In the genomic region with DNA sequence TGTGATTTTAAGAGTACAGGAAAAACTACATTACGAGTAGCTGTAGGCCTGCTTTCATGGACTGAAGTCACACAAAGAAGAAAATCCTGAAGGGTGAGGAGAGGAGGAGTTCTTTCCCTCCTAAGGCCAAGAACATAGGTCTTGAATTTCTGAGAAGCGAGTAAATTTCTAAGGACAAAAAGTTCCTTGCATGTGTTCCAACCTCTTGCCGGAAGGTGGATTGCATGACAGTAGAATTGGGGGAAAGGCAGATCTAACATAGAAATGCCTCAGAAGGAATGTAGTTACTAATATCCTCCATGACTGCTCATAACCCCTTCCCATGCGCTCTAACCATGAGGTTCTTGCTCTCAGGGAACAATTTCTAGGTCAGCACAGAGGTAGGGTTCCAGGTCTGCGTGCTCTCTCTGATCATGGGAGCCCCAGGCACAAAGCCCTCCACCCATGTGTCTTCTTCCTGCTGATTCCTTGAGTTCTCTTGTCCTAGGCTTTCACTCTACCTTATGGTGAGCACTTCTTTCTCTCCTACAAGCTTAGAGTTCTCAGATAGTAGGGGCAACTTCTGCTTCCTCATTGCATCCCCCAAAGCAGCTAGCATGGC, we compare ENCODE assay signal across 18 cellular contexts. TPM values are rescaled to one million over a fixed set of nuclear protein-coding genes. Genes with fewer than 3 reads are reported as not detected.
A peak's percentile ranks its signal among the peaks of the same experiment; 100 is the strongest.
DNase-seq lines count a peak whose midpoint lies in the region; ATAC-seq and TF ChIP-seq lines count a peak whose summit lies in the region.
"Had no signal": no experiment of that assay in that cellular context is flagged by ENCODE, and none has a peak within 500 bp of the region (broad histone marks: within the 10 kb centered on the region; RNA-seq: fewer than 3 reads in every experiment).

No MANE protein-coding gene starts in this region.

- peaks cover 3% of the 10 kb centered on the region for H3K9me3 Mint-ChIP-seq in activated CD4-positive, alpha-beta T cell treated with anti-CD3 and anti-CD28 coated beads, Interleukin-2, amount 10 ng/mL, durations not matched to agents 24 days and 14 days
- H3K9me3 Mint-ChIP-seq in CD8-positive, alpha-beta T cell, result no peaks in the 10 kb centered on the region
- peaks cover 1% of the 10 kb centered on the region for H3K9me3 Mint-ChIP-seq in activated CD8-positive, alpha-beta T cell treated with anti-CD3 and anti-CD28 coated beads for 36 hours
- H3K9me3 Mint-ChIP-seq in immature natural killer cell, result no peaks in the 10 kb centered on the region

- H3K4me1 Mint-ChIP-seq in activated CD4-positive, alpha-beta T cell treated with anti-CD3 and anti-CD28 coated beads, Interleukin-2, amount 10 ng/mL, durations not matched to agents 24 days and 14 days, result peaks cover 94% of the 10 kb centered on the region
- peaks cover 96% of the 10 kb centered on the region for H3K4me1 Mint-ChIP-seq in CD8-positive, alpha-beta T cell (ENCODE audit: low read depth)
- H3K4me1 Mint-ChIP-seq in activated CD8-positive, alpha-beta T cell treated with anti-CD3 and anti-CD28 coated beads for 36 hours (ENCODE audit: low read depth), result peaks cover 97% of the 10 kb centered on the region
- H3K4me1 Mint-ChIP-seq in immature natural killer cell, result peaks cover 96 to 100% of the 10 kb centered on the region in 2 donors

- H3K27ac ChIP-seq in CD8-positive, alpha-beta T cell (ENCODE audit: low read depth, low read length), result peak overlapping the region; percentile 42
- H3K27ac ChIP-seq: SJSA1 had no signal

- H3K9me3 ChIP-seq in CD8-positive, alpha-beta T cell (ENCODE audit: low read length), result no peaks in the 10 kb centered on the region
- H3K9me3 ChIP-seq: SJSA1 had no signal

- peaks cover 85% of the 10 kb centered on the region for H3K36me3 Mint-ChIP-seq in activated CD4-positive, alpha-beta T cell treated with anti-CD3 and anti-CD28 coated beads, Interleukin-2, amount 10 ng/mL, durations not matched to agents 24 days and 14 days (ENCODE audit: low read depth)
- H3K36me3 Mint-ChIP-seq in CD8-positive, alpha-beta T cell, result peaks cover 65% of the 10 kb centered on the region
- H3K36me3 Mint-ChIP-seq in activated CD8-positive, alpha-beta T cell treated with anti-CD3 and anti-CD28 coated beads for 36 hours (ENCODE audit: low read depth), result peaks cover 84% of the 10 kb centered on the region
- H3K36me3 Mint-ChIP-seq in immature natural killer cell, result peaks cover 37 to 58% (median 49%) of the 10 kb centered on the region in 3 donors

- peak; percentile 67 for DNase-seq in activated CD4-positive, alpha-beta T cell treated with anti-CD3 and anti-CD28 coated beads, Interleukin-2, amount 10 ng/mL, durations not matched to agents 24 days and 14 days
- no peak for DNase-seq in activated CD4-positive, alpha-beta T cell treated with anti-CD3 and anti-CD28 coated beads for 48 hours
- no peak for DNase-seq in CD8-positive, alpha-beta T cell
- DNase-seq in activated CD8-positive, alpha-beta T cell treated with anti-CD3 and anti-CD28 coated beads for 36 hours, result no peak
- no peak for DNase-seq in immature natural killer cell
- no peak for DNase-seq in NCI-H345 treated with DMSO at 0.1 percent for 48 hours (lab: John Stamatoyannopoulos, UW; ENCODE audit: unreplicated experiment)
- no peak for DNase-seq in NCI-H1436 (lab: John Stamatoyannopoulos, UW)
- DNase-seq in effector CD4-positive, alpha-beta T cell, result no peak
- DNase-seq: activated effector memory CD4-positive, alpha-beta T cell treated with Interleukin-2 at 50 U/mL for 16 hours; KBM-7; mesendoderm; NCI-H1092 treated with DMSO at 0.1 percent for 48 hours; NCI-H82; nephron progenitor cell; small intestine; T1000 had no signal

- H3K4me1 ChIP-seq in CD8-positive, alpha-beta T cell (ENCODE audit: insufficient read depth, low read length), result peaks cover 98% of the 10 kb centered on the region
- H3K4me1 ChIP-seq: SJSA1 had no signal

- peak overlapping the region; percentile 98 for H3K4me3 Mint-ChIP-seq in activated CD4-positive, alpha-beta T cell treated with anti-CD3 and anti-CD28 coated beads, Interleukin-2, amount 10 ng/mL, durations not matched to agents 24 days and 14 days
- H3K4me3 Mint-ChIP-seq in CD8-positive, alpha-beta T cell, result peak overlapping the region; percentile 55
- peak overlapping the region; percentile 98 for H3K4me3 Mint-ChIP-seq in activated CD8-positive, alpha-beta T cell treated with anti-CD3 and anti-CD28 coated beads for 36 hours
- peak overlapping the region; percentile 71 to 93 (median 83) for H3K4me3 Mint-ChIP-seq in immature natural killer cell
- H3K4me3 Mint-ChIP-seq: nephron progenitor cell had no signal

- CTCF ChIA-PET in CD8-positive, alpha-beta T cell (lab: Charles Lee), result interaction anchor here (1.4 to 16.1 kb wide), 6 partner anchors 13 to 48 kb away, joined by 3 to 203 read pairs (median 48); partner anchors contain the start of gene CD2
- CTCF ChIA-PET in activated CD8-positive, alpha-beta T cell treated with anti-CD3 and anti-CD28 coated beads for 36 hours (lab: Charles Lee), result interaction anchor here (1.8 to 12.5 kb wide), 4 partner anchors 34 to 59 kb away, joined by 3 to 167 read pairs (median 64); no protein-coding TSS in a partner anchor

- POLR2A ChIA-PET in CD8-positive, alpha-beta T cell (lab: Charles Lee), result interaction anchor here (0.6 to 10.6 kb wide), 7 partner anchors 8 to 292 kb away, joined by 3 to 130 read pairs (median 10); partner anchors contain the start of genes CD2 and TTF2
- POLR2A ChIA-PET in activated CD8-positive, alpha-beta T cell treated with anti-CD3 and anti-CD28 coated beads for 36 hours (lab: Charles Lee), result interaction anchor here (0.6 to 18.7 kb wide), 10 partner anchors 10 to 291 kb away, joined by 3 to 850 read pairs (median 62); partner anchors contain the start of genes CD101, CD2 and TTF2

- no peak for ATAC-seq in CD8-positive, alpha-beta T cell
- ATAC-seq in activated CD8-positive, alpha-beta T cell treated with anti-CD3 and anti-CD28 coated beads for 36 hours, result no peak

- peaks cover 48% of the 10 kb centered on the region for H3K36me3 ChIP-seq in CD8-positive, alpha-beta T cell (ENCODE audit: insufficient read depth, low read length)
- H3K36me3 ChIP-seq: SJSA1 had no signal

- H3K27me3 Mint-ChIP-seq in activated CD4-positive, alpha-beta T cell treated with anti-CD3 and anti-CD28 coated beads, Interleukin-2, amount 10 ng/mL, durations not matched to agents 24 days and 14 days, result no peaks in the 10 kb centered on the region
- no peaks in the 10 kb centered on the region for H3K27me3 Mint-ChIP-seq in CD8-positive, alpha-beta T cell (ENCODE audit: low read depth)
- H3K27me3 Mint-ChIP-seq in activated CD8-positive, alpha-beta T cell treated with anti-CD3 and anti-CD28 coated beads for 36 hours, result no peaks in the 10 kb centered on the region
- peaks cover 3 to 11% (median 9%) of the 10 kb centered on the region in 3 donors for H3K27me3 Mint-ChIP-seq in immature natural killer cell (ENCODE audit: low read depth in 3 of 3)

- intact Hi-C loops in activated CD4-positive, alpha-beta T cell treated with anti-CD3 and anti-CD28 coated beads, Interleukin-2, amount 10 ng/mL, durations not matched to agents 24 days and 14 days (cut with micrococcal nuclease), result loop anchor here (2.0 kb wide), 2 partner anchors 13 to 165 kb away; partner anchors contain the start of gene CD2
- intact Hi-C loops in CD8-positive, alpha-beta T cell (cut with DNase I, micrococcal nuclease), result loop anchor here (2.0 to 10.0 kb wide), 6 partner anchors 13 to 613 kb away; partner anchors contain the start of genes CD101 (in 2 of the 2), ATP1A1 (in 1 of the 2) and CD2 (in 1 of the 2)
- intact Hi-C loops in activated CD8-positive, alpha-beta T cell treated with anti-CD3 and anti-CD28 coated beads for 36 hours (cut with micrococcal nuclease), result loop anchor here (2.0 to 5.0 kb wide), 2 partner anchors 29 to 234 kb away; partner anchors contain the start of gene CD101

- no peak overlapping the region for H3K4me3 ChIP-seq in CD8-positive, alpha-beta T cell (ENCODE audit: low read depth, low read length)
- H3K4me3 ChIP-seq: SJSA1 had no signal

- no peaks in the 10 kb centered on the region for H3K27me3 ChIP-seq in CD8-positive, alpha-beta T cell (ENCODE audit: insufficient read depth, low read length)
- H3K27me3 ChIP-seq: SJSA1 had no signal

- no peak for TF ChIP-seq CTCF in CD8-positive, alpha-beta T cell (IDR thresholded peaks at IDR 0.05)
- no peak for TF ChIP-seq CTCF in activated CD8-positive, alpha-beta T cell treated with anti-CD3 and anti-CD28 coated beads for 36 hours (IDR thresholded peaks at IDR 0.05)

- peak overlapping the region; percentile 99 for H3K27ac Mint-ChIP-seq in activated CD4-positive, alpha-beta T cell treated with anti-CD3 and anti-CD28 coated beads, Interleukin-2, amount 10 ng/mL, durations not matched to agents 24 days and 14 days
- H3K27ac Mint-ChIP-seq in CD8-positive, alpha-beta T cell, result peak overlapping the region; percentile 96
- peak overlapping the region; percentile 99 for H3K27ac Mint-ChIP-seq in activated CD8-positive, alpha-beta T cell treated with anti-CD3 and anti-CD28 coated beads for 36 hours
- peak overlapping the region; percentile 84 to 98 (median 95) for H3K27ac Mint-ChIP-seq in immature natural killer cell
- H3K27ac Mint-ChIP-seq: nephron progenitor cell had no signal

RNA-seq across cellular contexts. Expression of gene CD2, which starts 13.7 kb away (rescaled TPM):
- total RNA-seq in activated CD4-positive, alpha-beta T cell treated with anti-CD3 and anti-CD28 coated beads, Interleukin-2, amount 10 ng/mL, durations not matched to agents 24 days and 14 days, result 500 and 501 TPM in 2 replicates
- 100 to 1,000 TPM in 1 of 2 experiments, 10 to 100 TPM in 1; 97.8 to 102 TPM for total RNA-seq in CD8-positive, alpha-beta T cell
- 100 to 1,000 TPM; 217 to 220 TPM for total RNA-seq in activated CD8-positive, alpha-beta T cell treated with anti-CD3 and anti-CD28 coated beads for 36 hours
- 100 to 1,000 TPM; 246 to 341 (median 325) TPM for polyA plus RNA-seq in immature natural killer cell
- total RNA-seq: SJSA1 had no signal
- polyA plus RNA-seq: BJ had no signal
